9 cellular contexts compared by ENCODE assay signal in genomic region chr2:219243291-219243761, GRCh38. TPM values are rescaled to one million over a fixed set of nuclear protein-coding genes. Genes with fewer than 3 reads are reported as not detected.
DNase-seq lines count a peak whose midpoint lies in the region; ATAC-seq and TF ChIP-seq lines count a peak whose summit lies in the region.
"Had no signal": no experiment of that assay in that cellular context is flagged by ENCODE, and none has a peak within 500 bp of the region (broad histone marks: within the 10 kb centered on the region; RNA-seq: fewer than 3 reads in every experiment).

No MANE protein-coding gene starts in this region.

- peaks cover 34% of the 10 kb centered on the region for H3K36me3 Mint-ChIP-seq in activated T-helper 2 cell treated with anti-CD3 and anti-CD28 coated beads, Interferon-gamma antibody, Interleukin-2, Interleukin-4, amounts not matched to agents 10 μg/mL and 5 μg/mL and 100 μg/mL, durations not matched to agents 14 hours and 24 hours and 36 hours (ENCODE audit: low read depth)

- no peaks in the 10 kb centered on the region for H3K9me2 ChIP-seq in MM.1S (replicated peaks; ENCODE audit: insufficient read depth, low read length)

- H3K4me2 ChIP-seq in MM.1S (ENCODE audit: low read depth, low read length) = no peak overlapping the region

- peaks cover 26 to 54% (median 40%) of the 10 kb centered on the region in 6 donors for H3K4me1 ChIP-seq in spleen
- H3K4me1 ChIP-seq in MM.1S (ENCODE audit: low read length) = peaks cover 24% of the 10 kb centered on the region

- no peaks in the 10 kb centered on the region for H4K20me1 ChIP-seq in MM.1S (ENCODE audit: insufficient read depth, low read length)

- no peak for TF ChIP-seq POLR2A in spleen (IDR thresholded peaks at IDR 0.05)

- no peak overlapping the region for H2AFZ ChIP-seq in MM.1S (ENCODE audit: low read length)

- H3K9ac ChIP-seq in MM.1S (ENCODE audit: low read length) = no peak overlapping the region

- no peaks in the 10 kb centered on the region for H3K9me3 Mint-ChIP-seq in activated T-helper 2 cell treated with anti-CD3 and anti-CD28 coated beads, Interferon-gamma antibody, Interleukin-2, Interleukin-4, amounts not matched to agents 10 μg/mL and 5 μg/mL and 100 μg/mL, durations not matched to agents 14 hours and 24 hours and 36 hours

- WGBS in spleen, 5 donors = 44 to 68% (median 55%) methylated on average over 28 of the region's 28 CpGs

- peaks cover 19% of the 10 kb centered on the region for H3K79me2 ChIP-seq in MM.1S (ENCODE audit: low read length)

- H3K27me3 Mint-ChIP-seq in activated T-helper 2 cell treated with anti-CD3 and anti-CD28 coated beads, Interferon-gamma antibody, Interleukin-2, Interleukin-4, amounts not matched to agents 10 μg/mL and 5 μg/mL and 100 μg/mL, durations not matched to agents 14 hours and 24 hours and 36 hours (ENCODE audit: low read depth) = no peaks in the 10 kb centered on the region

- H3F3A ChIP-seq in MM.1S (ENCODE audit: insufficient read depth, low read length) = peaks cover 10% of the 10 kb centered on the region

- intact Hi-C loops in activated T-helper 2 cell treated with anti-CD3 and anti-CD28 coated beads, Interferon-gamma antibody, Interleukin-2, Interleukin-4, amounts not matched to agents 10 μg/mL and 5 μg/mL and 100 μg/mL, durations not matched to agents 14 hours and 24 hours and 36 hours (cut with micrococcal nuclease) = no loop called here
- intact Hi-C loops in spleen (cut with DNase I; ENCODE audit: low total_unique reads) = no loop called here

- no peak for ATAC-seq in HG03045 (IDR thresholded peaks at IDR 0.05; ENCODE audit: unreplicated experiment)

- H3K27ac ChIP-seq in spleen (peak overlapping the region in 4 of 8 donors; percentile 47 to 63 (median 58)), MM.1S (ENCODE audit: low read length) (no peak overlapping the region)

- peak overlapping the region; percentile 33 for H3K4me3 Mint-ChIP-seq in activated T-helper 2 cell treated with anti-CD3 and anti-CD28 coated beads, Interferon-gamma antibody, Interleukin-2, Interleukin-4, amounts not matched to agents 10 μg/mL and 5 μg/mL and 100 μg/mL, durations not matched to agents 14 hours and 24 hours and 36 hours (ENCODE audit: low read depth)

- peaks cover 31% of the 10 kb centered on the region for H3K4me1 Mint-ChIP-seq in activated T-helper 2 cell treated with anti-CD3 and anti-CD28 coated beads, Interferon-gamma antibody, Interleukin-2, Interleukin-4, amounts not matched to agents 10 μg/mL and 5 μg/mL and 100 μg/mL, durations not matched to agents 14 hours and 24 hours and 36 hours (ENCODE audit: low read depth)

- no peak overlapping the region for H3K27ac Mint-ChIP-seq in activated T-helper 2 cell treated with anti-CD3 and anti-CD28 coated beads, Interferon-gamma antibody, Interleukin-2, Interleukin-4, amounts not matched to agents 10 μg/mL and 5 μg/mL and 100 μg/mL, durations not matched to agents 14 hours and 24 hours and 36 hours

- H3K27me3 ChIP-seq in spleen (replicated peaks in 1 of 7) = no peaks in the 10 kb centered on the region
- H3K27me3 ChIP-seq in MM.1S (replicated peaks; ENCODE audit: insufficient read depth, low read length) = no peaks in the 10 kb centered on the region

- DNase-seq in HCEC 1CT (peak; percentile 35), left kidney (ENCODE audit: low read depth, low spot score) (peak; percentile 71), spleen (no peak), NCI-H226 (no peak), MM.1S (no peak)
- DNase-seq in activated T-helper 2 cell treated with anti-CD3 and anti-CD28 coated beads, Interferon-gamma antibody, Interleukin-2, Interleukin-4, amounts not matched to agents 10 μg/mL and 5 μg/mL and 100 μg/mL, durations not matched to agents 14 hours and 24 hours and 36 hours (ENCODE audit: low spot score) = no peak
- DNase-seq: nucleus accumbens had no signal

- peaks cover 0 to 33% (median 3%) of the 10 kb centered on the region in 6 donors for H3K36me3 ChIP-seq in spleen
- H3K36me3 ChIP-seq in MM.1S (replicated peaks; ENCODE audit: insufficient read depth, low read length) = no peaks in the 10 kb centered on the region

- H3K4me3 ChIP-seq in spleen (peak overlapping the region in 5 of 8 donors; percentile 3 to 57 (median 11)), MM.1S (ENCODE audit: low read length) (no peak overlapping the region)

- H3K9me3 ChIP-seq in spleen (no peaks in the 10 kb centered on the region), MM.1S (replicated peaks; ENCODE audit: insufficient read depth, low read length) (no peaks in the 10 kb centered on the region)

- TF ChIP-seq CTCF in spleen (IDR thresholded peaks at IDR 0.05 in 8 of 11, conservative IDR thresholded peaks at IDR 0.05 in 3 of 11) (no peak), MM.1S (IDR thresholded peaks at IDR 0.05; ENCODE audit: low read length) (no peak)

RNA-seq across cellular contexts. Expression of gene GLB1L, which starts 1.9 kb away (rescaled TPM):
- 4.2 and 4.4 TPM in 2 replicates for total RNA-seq in activated T-helper 2 cell treated with anti-CD3 and anti-CD28 coated beads, Interferon-gamma antibody, Interleukin-2, Interleukin-4, amounts not matched to agents 10 μg/mL and 5 μg/mL and 100 μg/mL, durations not matched to agents 14 hours and 24 hours and 36 hours
- 1 to 10 TPM; 2.3 to 9.6 (median 8.9) TPM for total RNA-seq in spleen
- polyA plus RNA-seq in spleen = 1 to 10 TPM; 3.0 to 4.1 (median 3.6) TPM

RNA-seq across cellular contexts. Expression of gene STK16, which starts 2.0 kb away (rescaled TPM):
- 32.0 and 33.3 TPM in 2 replicates for total RNA-seq in activated T-helper 2 cell treated with anti-CD3 and anti-CD28 coated beads, Interferon-gamma antibody, Interleukin-2, Interleukin-4, amounts not matched to agents 10 μg/mL and 5 μg/mL and 100 μg/mL, durations not matched to agents 14 hours and 24 hours and 36 hours
- 10 to 100 TPM; 17.0 to 30.5 (median 22.8) TPM for total RNA-seq in spleen
- 10 to 100 TPM; 33.6 to 47.6 (median 44.2) TPM for polyA plus RNA-seq in spleen

RNA-seq across cellular contexts. Expression of gene TUBA4B, which starts 9.7 kb away (rescaled TPM):
- total RNA-seq in activated T-helper 2 cell treated with anti-CD3 and anti-CD28 coated beads, Interferon-gamma antibody, Interleukin-2, Interleukin-4, amounts not matched to agents 10 μg/mL and 5 μg/mL and 100 μg/mL, durations not matched to agents 14 hours and 24 hours and 36 hours = not detected in 2 replicates
- not detected for total RNA-seq in spleen
- polyA plus RNA-seq in spleen = not detected
- total RNA-seq: T-helper 2 cell treated with Interferon-gamma antibody and Interleukin-4, amounts not matched to agents 100 ng/mL and 5 ng/mL, for 36 hours had no signal

RNA-seq across cellular contexts. Expression of gene TUBA4A, which starts 10.4 kb away (rescaled TPM):
- 220 and 231 TPM in 2 replicates for total RNA-seq in activated T-helper 2 cell treated with anti-CD3 and anti-CD28 coated beads, Interferon-gamma antibody, Interleukin-2, Interleukin-4, amounts not matched to agents 10 μg/mL and 5 μg/mL and 100 μg/mL, durations not matched to agents 14 hours and 24 hours and 36 hours
- total RNA-seq in spleen = 100 to 1,000 TPM in 1 of 7 donors, 10 to 100 TPM in 6; 60.2 to 120 (median 73.4) TPM
- 10 to 100 TPM; 70.6 to 89.2 (median 73.4) TPM for polyA plus RNA-seq in spleen

RNA-seq across cellular contexts. Expression of gene ANKZF1, which starts 13.7 kb away (rescaled TPM):
- total RNA-seq in activated T-helper 2 cell treated with anti-CD3 and anti-CD28 coated beads, Interferon-gamma antibody, Interleukin-2, Interleukin-4, amounts not matched to agents 10 μg/mL and 5 μg/mL and 100 μg/mL, durations not matched to agents 14 hours and 24 hours and 36 hours = 133 and 142 TPM in 2 replicates
- total RNA-seq in spleen = 100 to 1,000 TPM in 1 of 7 donors, 10 to 100 TPM in 6; 68.3 to 141 (median 74.0) TPM
- 10 to 100 TPM; 30.5 to 70.2 (median 54.7) TPM for polyA plus RNA-seq in spleen

Comparison
In these comparisons a context has a peak if more than half of its experiments do, and no peak if none do; other contexts are left out.
1. DNase-seq: peak in HCEC 1CT (single experiment) and left kidney (single experiment); none in activated T-helper 2 cell treated with anti-CD3 and anti-CD28 coated beads, Interferon-gamma antibody, Interleukin-2, Interleukin-4, amounts not matched to agents 10 μg/mL and 5 μg/mL and 100 μg/mL, durations not matched to agents 14 hours and 24 hours and 36 hours (single experiment), spleen (single experiment), NCI-H226 (single experiment) and MM.1S (single experiment).